In genomic region chr7:97971120-97971989, GRCh38 we compare ENCODE assay signal across 1 cellular context.
TF ChIP-seq lines count a peak whose summit lies in the region.

No MANE protein-coding gene starts in this region.

TF ChIP-seq in WTC11, 78 proteins besides CTCF, POLR2A, EP300 and RAD21 (continued from another document):
- TF ChIP-seq ZNF532 (CRISPR knock-in tag; IDR thresholded peaks at IDR 0.05; ENCODE audit: borderline replicate concordance) (no peak), ZNF416 (CRISPR knock-in tag; IDR thresholded peaks at IDR 0.05) (no peak)
